12 cellular contexts compared by ENCODE assay signal in genomic region chr3:125061170-125061569, GRCh38. TPM values are rescaled to one million over a fixed set of nuclear protein-coding genes. Genes with fewer than 3 reads are reported as not detected.
DNase-seq lines count a peak whose midpoint lies in the region; ATAC-seq and TF ChIP-seq lines count a peak whose summit lies in the region.
"Had no signal": no experiment of that assay in that cellular context is flagged by ENCODE, and none has a peak within 500 bp of the region (broad histone marks: within the 10 kb centered on the region; RNA-seq: fewer than 3 reads in every experiment).

No MANE protein-coding gene starts in this region.

- no peak for ATAC-seq in HG03521 (IDR thresholded peaks at IDR 0.05; ENCODE audit: unreplicated experiment)

- peaks cover 24% of the 10 kb centered on the region for H3K4me1 Mint-ChIP-seq in glutamatergic neuron (ENCODE audit: low read depth, unreplicated experiment)

- H3K36me3 ChIP-seq in ACC112 (ENCODE audit: insufficient read depth, low read length): no peaks in the 10 kb centered on the region
- no peaks in the 10 kb centered on the region for H3K36me3 ChIP-seq in ovary

- TF ChIP-seq EP300 in ovary (IDR thresholded peaks at IDR 0.05): peak; percentile 33

- peaks cover 5% of the 10 kb centered on the region for H3K27me3 Mint-ChIP-seq in glutamatergic neuron (ENCODE audit: unreplicated experiment)

- POLR2A ChIA-PET in RWPE1 (lab: Yijun Ruan, JAX; ENCODE audit: low non-redundant PET): no interaction called here

- H3K4me1 ChIP-seq in ACC112 (ENCODE audit: control insufficient read depth, insufficient read depth, low read length, unreplicated experiment) (peaks cover 55% of the 10 kb centered on the region), ovary (ENCODE audit: insufficient read depth) (peaks cover 13% of the 10 kb centered on the region)

- H3K4me3 Mint-ChIP-seq in glutamatergic neuron (ENCODE audit: unreplicated experiment): peak overlapping the region; percentile 65
- H3K4me3 Mint-ChIP-seq: activated CD4-positive, alpha-beta T cell treated with anti-CD3 and anti-CD28 coated beads, Interleukin-2, amount 10 ng/mL, durations not matched to agents 24 days and 14 days; memory B cell had no signal

- peaks cover 9% of the 10 kb centered on the region for H3K36me3 Mint-ChIP-seq in glutamatergic neuron (ENCODE audit: unreplicated experiment)
- H3K36me3 Mint-ChIP-seq: memory B cell had no signal

- H3K9me3 ChIP-seq in ovary: no peaks in the 10 kb centered on the region

- no peak for TF ChIP-seq CTCF in RWPE1 (conservative IDR thresholded peaks at IDR 0.05; ENCODE audit: low read depth)
- TF ChIP-seq CTCF in glutamatergic neuron (IDR thresholded peaks at IDR 0.05; ENCODE audit: partially characterized antibody, unreplicated experiment): no peak
- TF ChIP-seq CTCF in ovary (IDR thresholded peaks at IDR 0.05): no peak

- H3K4me3 ChIP-seq in ACC112 (ENCODE audit: low read depth, low read length) (peak overlapping the region; percentile 52), ovary (no peak overlapping the region)

- DNase-seq in RWPE1 (ENCODE audit: low spot score): no peak
- no peak for DNase-seq in glutamatergic neuron
- peak; percentile 58 to 84 (median 69) for DNase-seq in ovary
- no peak for DNase-seq in medulla oblongata (ENCODE audit: extremely low spot score)
- DNase-seq in NAMALWA (ENCODE audit: low spot score): no peak
- DNase-seq in inferior parietal cortex (ENCODE audit: extremely low spot score): no peak
- DNase-seq: activated CD4-positive, alpha-beta T cell treated with anti-CD3 and anti-CD28 coated beads, Interleukin-2, amount 10 ng/mL, durations not matched to agents 24 days and 14 days; activated naive CD4-positive, alpha-beta T cell treated with anti-CD3 and anti-CD28 coated beads, Interleukin-2, amount 50 U/mL, for 16 hours; SHP77 had no signal

- peak; percentile 24 for TF ChIP-seq POLR2A in ovary (IDR thresholded peaks at IDR 0.05)

- H3K27me3 ChIP-seq in ACC112 (ENCODE audit: insufficient read depth, low read length) (no peaks in the 10 kb centered on the region), ovary (no peaks in the 10 kb centered on the region)

- intact Hi-C loops in ovary (cut with DNase I): loop anchor here in 1 of 4 donors (10.0 kb wide), 1 partner anchor 54 kb away; no protein-coding TSS in a partner anchor

- 7 to 17% (median 9%) methylated on average over 4 of the region's 4 CpGs for WGBS in ovary, 3 donors

- H3K27ac Mint-ChIP-seq in glutamatergic neuron (ENCODE audit: unreplicated experiment): no peak overlapping the region
- H3K27ac Mint-ChIP-seq: activated CD4-positive, alpha-beta T cell treated with anti-CD3 and anti-CD28 coated beads, Interleukin-2, amount 10 ng/mL, durations not matched to agents 24 days and 14 days; memory B cell had no signal

- H3K9me3 Mint-ChIP-seq in glutamatergic neuron (ENCODE audit: unreplicated experiment): peaks cover 3% of the 10 kb centered on the region
- H3K9me3 Mint-ChIP-seq: memory B cell had no signal

- no peak overlapping the region for H2AFZ ChIP-seq in ACC112 (ENCODE audit: low read length, unreplicated experiment)

- CTCF ChIA-PET in RWPE1 (lab: Yijun Ruan, JAX): interaction anchor here (0.5 kb wide), 1 partner anchor 377 kb away, joined by 3 read pairs; no protein-coding TSS in a partner anchor

- H3K27ac ChIP-seq in ACC112 (ENCODE audit: low read depth, low read length): peak overlapping the region; percentile 91
- peak overlapping the region; percentile 91 for H3K27ac ChIP-seq in RWPE1
- H3K27ac ChIP-seq in ovary: peak overlapping the region; percentile 18 to 45

- no peaks in the 10 kb centered on the region for H3K79me2 ChIP-seq in ACC112 (ENCODE audit: control insufficient read depth, insufficient read depth, low read length, unreplicated experiment)

RNA-seq across cellular contexts. Expression of gene HEG1, which starts 5.4 kb away (rescaled TPM):
- total RNA-seq in glutamatergic neuron (ENCODE audit: unreplicated experiment): 32.7 TPM
- 10 to 100 TPM; 17.4 to 54.7 (median 35.6) TPM for total RNA-seq in ovary
- 10 to 100 TPM; 12.2 to 64.7 TPM for polyA plus RNA-seq in ovary

Comparison
In these comparisons a context has a peak if more than half of its experiments do, and no peak if none do; other contexts are left out.
1. H3K27ac ChIP-seq: peak in every context shown above with its lines; median percentile 91 in ACC112; 91 in RWPE1; 32 in ovary.
2. DNase-seq: peak in ovary (5 of 5); none in RWPE1 (single experiment), glutamatergic neuron (single experiment), medulla oblongata (single experiment), NAMALWA (single experiment) and inferior parietal cortex (single experiment).